Comparison of ENCODE assay signal across 21 cellular contexts in genomic region chr5:11863920-11864319, GRCh38. TPM values are rescaled to one million over a fixed set of nuclear protein-coding genes. Genes with fewer than 3 reads are reported as not detected.
"Had no signal": no experiment of that assay in that cellular context is flagged by ENCODE, and none has a peak within 500 bp of the region (broad histone marks: within the 10 kb centered on the region; RNA-seq: fewer than 3 reads in every experiment).

No MANE protein-coding gene starts in this region.

- H3K9me3 ChIP-seq: SJSA1, SK-N-SH had no signal

- H3K4me1 Mint-ChIP-seq: IgD-negative memory B cell had no signal

- H3K36me3 ChIP-seq: SJSA1 had no signal

- H3K4me3 ChIP-seq: K562, SJSA1 had no signal

- H3K4me1 ChIP-seq: SJSA1 had no signal

- H3K4me3 Mint-ChIP-seq: IgD-negative memory B cell had no signal

- H3K27ac ChIP-seq: HL-60, KMS-11, SJSA1 had no signal

- H3K36me3 Mint-ChIP-seq: IgD-negative memory B cell had no signal

- DNase-seq: Kasumi-1, MM.1S, NCI-H1092 treated with DMSO at 0.1 percent for 48 hours, NCI-H146, NCI-H1694 treated with DMSO at 0.1 percent for 48 hours, NCI-H1930, NCI-H2081, NCI-H2107, NCI-H2227 treated with DMSO at 0.1 percent for 48 hours, NCI-H526 treated with DMSO at 0.1 percent for 48 hours, NCI-H774, Right ventricle myocardium superior, RPMI8226, SIG-M5, SK-N-SH, SW 1271 had no signal

- H3K9ac ChIP-seq: KMS-11, SK-N-SH had no signal

- H3K27me3 Mint-ChIP-seq: IgD-negative memory B cell had no signal

- H3K27ac Mint-ChIP-seq: IgD-negative memory B cell had no signal

- H3K4me2 ChIP-seq: KMS-11, SK-N-SH had no signal

RNA-seq across cellular contexts. Expression of gene CTNND2, which starts 40.3 kb away (rescaled TPM):
- total RNA-seq: SJSA1 had no signal
- polyA plus RNA-seq: IgD-negative memory B cell, SK-N-SH had no signal
